Comparison of ENCODE assay signal across 31 cellular contexts in the genomic region with DNA sequence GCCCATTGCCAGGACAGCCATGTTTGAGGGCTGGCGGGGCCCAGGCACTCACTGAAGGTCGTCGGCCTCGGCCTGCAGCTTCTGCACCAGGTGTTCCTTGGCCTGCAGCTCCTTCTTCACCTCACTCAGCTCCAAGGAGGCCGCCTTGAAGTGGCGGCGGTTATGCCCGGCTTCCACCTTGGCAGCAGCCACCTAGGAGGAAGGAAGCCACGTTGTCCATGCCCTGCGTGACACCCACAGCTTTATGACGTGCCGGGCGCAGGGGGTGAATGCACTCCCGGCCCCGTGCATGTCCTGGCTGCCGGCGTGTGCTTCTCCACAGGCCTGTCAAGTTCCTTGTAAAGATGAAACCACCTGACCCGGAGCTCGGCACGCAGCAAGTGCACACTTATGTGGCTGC.
"Had no signal": no experiment of that assay in that cellular context is flagged by ENCODE, and none has a peak within 500 bp of the region (broad histone marks: within the 10 kb centered on the region; RNA-seq: fewer than 3 reads in every experiment).

No MANE protein-coding gene starts in this region.

- ATAC-seq: left lung; mucosa of descending colon; stimulated activated effector memory CD8-positive, alpha-beta T cell treated with anti-CD3 and anti-CD28 coated beads, Interleukin-12 subunit alpha, Interleukin-12 subunit beta, amount 100 ng/mL, for 72 hours; WTC11 had no signal

- H3K4me3 ChIP-seq: esophagus muscularis mucosa, left lung, lung, mucosa of descending colon, pancreas, psoas muscle, right atrium auricular region, skin epidermis, testis, transverse colon had no signal

- H3K27me3 ChIP-seq: brain microvascular endothelial cell, esophagus muscularis mucosa, left lung, pancreas, right atrium auricular region, testis, transverse colon had no signal

- FAIRE-seq: astrocyte, islet of Langerhans, pancreas, urothelium cell line had no signal

- H3K9me3 ChIP-seq: esophagus muscularis mucosa, left lung, mucosa of descending colon, pancreas, psoas muscle, right atrium auricular region, testis, transverse colon had no signal

- H3K4me1 ChIP-seq: left lung, pancreas, transverse colon had no signal

- DNase-seq: activated CD4-positive, alpha-beta memory T cell treated with anti-CD3 and anti-CD28 coated beads, Interleukin-2, amount 10 ng/mL, durations not matched to agents 7 days and 5 days; activated CD4-positive, alpha-beta T cell treated with anti-CD3 and anti-CD28 coated beads for 1 hour; activated CD4-positive, alpha-beta T cell treated with anti-CD3 and anti-CD28 coated beads, Interleukin-2, amount 10 ng/mL, durations not matched to agents 7 days and 5 days; activated CD8-positive, alpha-beta memory T cell treated with anti-CD3 and anti-CD28 coated beads, Interleukin-2, amount 50 U/mL, for 48 hours; activated gamma-delta T cell; activated naive CD4-positive, alpha-beta T cell treated with anti-CD3 and anti-CD28 coated beads, Interleukin-2, amount 10 ng/mL, durations not matched to agents 7 days and 5 days; activated naive CD8-positive, alpha-beta T cell treated with anti-CD3 and anti-CD28 coated beads, Interleukin-2, amount 10 ng/mL, durations not matched to agents 7 days and 5 days; activated T-cell treated with anti-CD3 and anti-CD28 coated beads, Interleukin-2, amount 50 U/mL, for 24 hours; amniotic stem cell; central memory CD4-positive, alpha-beta T cell; foreskin melanocyte; mucosa of descending colon; nephron progenitor cell; pancreas; psoas muscle; stimulated activated CD4-positive, alpha-beta T cell treated with anti-CD3 and anti-CD28 coated beads, Interleukin-12 subunit alpha, Interleukin-12 subunit beta, amount 100 ng/mL, for 4 hours; stimulated activated CD4-positive, alpha-beta T cell treated with anti-CD3 and anti-CD28 coated beads, Interleukin-4, amount 100 ng/mL, for 24 hours; T-helper 2 cell; transverse colon had no signal

- H3K27ac ChIP-seq: brain microvascular endothelial cell, left lung, pancreas, psoas muscle, right atrium auricular region, skin epidermis had no signal
